Comparison of ENCODE assay signal across 21 cellular contexts in genomic region chr6:68723128-68723527, GRCh38.
"Had no signal": no experiment of that assay in that cellular context is flagged by ENCODE, and none has a peak within 500 bp of the region (broad histone marks: within the 10 kb centered on the region; RNA-seq: fewer than 3 reads in every experiment).

No MANE protein-coding gene starts in this region.

- DNase-seq: colonic mucosa; cortex of kidney; effector CD8-positive, alpha-beta T cell; effector memory CD8-positive, alpha-beta T cell; endodermal cell; erythroblast; esophagus squamous epithelium; foreskin fibroblast; foreskin melanocyte; gastrocnemius medialis; heart left ventricle; left cardiac atrium; left lung; left ventricle myocardium superior; lower lobe of right lung; mesenchymal stem cell; midbrain had no signal

- H2AFZ ChIP-seq: hepatocyte had no signal

- H3K9me3 Mint-ChIP-seq: dendritic cell treated with granulocyte-macrophage colony-stimulating factor and Interleukin-4, amounts not matched to agents 40 ng/mL and 50 ng/mL, for 4 days; endodermal cell had no signal

- H3K36me3 ChIP-seq: colonic mucosa, esophagus squamous epithelium, gastrocnemius medialis, heart left ventricle, left lung, lower lobe of right lung had no signal

- H3K4me1 ChIP-seq: colonic mucosa, esophagus squamous epithelium, gastrocnemius medialis, left lung, lower lobe of right lung had no signal

- H3K4me3 Mint-ChIP-seq: dendritic cell treated with granulocyte-macrophage colony-stimulating factor and Interleukin-4, amounts not matched to agents 40 ng/mL and 50 ng/mL, for 4 days; effector memory CD8-positive, alpha-beta T cell; endodermal cell had no signal

- ATAC-seq: effector memory CD8-positive, alpha-beta T cell; esophagus mucosa; gastrocnemius medialis; heart left ventricle; left cardiac atrium; left lung; left ventricle myocardium superior; lower lobe of right lung had no signal

- H3K4me1 Mint-ChIP-seq: endodermal cell had no signal

- H3K27ac ChIP-seq: colonic mucosa, epithelial cell of prostate, esophagus squamous epithelium, gastrocnemius medialis, heart left ventricle, hepatocyte, left lung, lower lobe of right lung had no signal

- H3K79me2 ChIP-seq: hepatocyte had no signal

- H3K27me3 Mint-ChIP-seq: dendritic cell treated with granulocyte-macrophage colony-stimulating factor and Interleukin-4, amounts not matched to agents 40 ng/mL and 50 ng/mL, for 4 days; effector memory CD8-positive, alpha-beta T cell had no signal

- H3K9me3 ChIP-seq: colonic mucosa, esophagus squamous epithelium, gastrocnemius medialis, heart left ventricle, left lung, lower lobe of right lung had no signal

- H3K27ac Mint-ChIP-seq: dendritic cell treated with granulocyte-macrophage colony-stimulating factor and Interleukin-4, amounts not matched to agents 40 ng/mL and 50 ng/mL, for 4 days; effector memory CD8-positive, alpha-beta T cell; endodermal cell had no signal

- H3K4me2 ChIP-seq: hepatocyte had no signal

- H3K4me3 ChIP-seq: colonic mucosa, esophagus squamous epithelium, gastrocnemius medialis, heart left ventricle, hepatocyte, left lung, lower lobe of right lung had no signal

- H3K27me3 ChIP-seq: colonic mucosa, esophagus squamous epithelium, gastrocnemius medialis, heart left ventricle, hepatocyte, left lung had no signal
